Comparison of ENCODE assay signal across 9 cellular contexts in genomic region chr12:46660276-46660675, GRCh38.
A peak's percentile ranks its signal among the peaks of the same experiment; 100 is the strongest.
DNase-seq lines count a peak whose midpoint lies in the region; ATAC-seq and TF ChIP-seq lines count a peak whose summit lies in the region.
"Had no signal": no experiment of that assay in that cellular context is flagged by ENCODE, and none has a peak within 500 bp of the region (broad histone marks: within the 10 kb centered on the region; RNA-seq: fewer than 3 reads in every experiment).

No MANE protein-coding gene starts in this region.

- H3K9me3 Mint-ChIP-seq in activated naive CD4-positive, alpha-beta T cell treated with anti-CD3 and anti-CD28 coated beads for 36 hours: peaks cover 2% of the 10 kb centered on the region
- H3K9me3 Mint-ChIP-seq in mesothelial cell of epicardium (no peaks in the 10 kb centered on the region), type B pancreatic cell (no peaks in the 10 kb centered on the region)

- TF ChIP-seq POLR2A in GM18505 (IDR thresholded peaks at IDR 0.05; ENCODE audit: borderline replicate concordance, extremely low read depth, insufficient read depth, insufficient read length): no peak

- H3K27ac Mint-ChIP-seq in activated naive CD4-positive, alpha-beta T cell treated with anti-CD3 and anti-CD28 coated beads for 36 hours: peak overlapping the region; percentile 66
- H3K27ac Mint-ChIP-seq in mesothelial cell of epicardium (peak overlapping the region; percentile 69), type B pancreatic cell (peak overlapping the region; percentile 51)

- no peak for ATAC-seq in GM18505 (IDR thresholded peaks at IDR 0.05; ENCODE audit: unreplicated experiment)

- H3K4me1 Mint-ChIP-seq in activated naive CD4-positive, alpha-beta T cell treated with anti-CD3 and anti-CD28 coated beads for 36 hours (ENCODE audit: low read depth): peaks cover 29% of the 10 kb centered on the region
- H3K4me1 Mint-ChIP-seq in mesothelial cell of epicardium: peaks cover 50% of the 10 kb centered on the region
- peaks cover 49% of the 10 kb centered on the region for H3K4me1 Mint-ChIP-seq in type B pancreatic cell (ENCODE audit: unreplicated experiment)

- TF ChIP-seq CTCF in cardiac fibroblast (IDR thresholded peaks at IDR 0.05; ENCODE audit: low read depth, low read length) (no peak), mesothelial cell of epicardium (IDR thresholded peaks at IDR 0.05; ENCODE audit: unreplicated experiment) (no peak), type B pancreatic cell (conservative IDR thresholded peaks at IDR 0.05) (no peak)

- intact Hi-C loops in activated naive CD4-positive, alpha-beta T cell treated with anti-CD3 and anti-CD28 coated beads for 36 hours (cut with micrococcal nuclease): loop anchor here (2.0 to 5.0 kb wide), 3 partner anchors 109 to 668 kb away; partner anchors contain the start of gene SCAF11

- CTCF ChIA-PET in activated naive CD4-positive, alpha-beta T cell treated with anti-CD3 and anti-CD28 coated beads for 36 hours (lab: Charles Lee): no interaction called here

- H3K36me3 Mint-ChIP-seq in activated naive CD4-positive, alpha-beta T cell treated with anti-CD3 and anti-CD28 coated beads for 36 hours (ENCODE audit: low read depth): no peaks in the 10 kb centered on the region
- no peaks in the 10 kb centered on the region for H3K36me3 Mint-ChIP-seq in mesothelial cell of epicardium
- H3K36me3 Mint-ChIP-seq in type B pancreatic cell: no peaks in the 10 kb centered on the region

- no peak overlapping the region for H3K4me3 ChIP-seq in cardiac fibroblast (replicated peaks in 1 of 2; ENCODE audit: low read depth in 2 of 2, low read length in 2 of 2)
- H3K4me3 ChIP-seq: cardiac muscle cell had no signal

- no peaks in the 10 kb centered on the region for H3K27me3 Mint-ChIP-seq in activated naive CD4-positive, alpha-beta T cell treated with anti-CD3 and anti-CD28 coated beads for 36 hours (ENCODE audit: low read depth)
- H3K27me3 Mint-ChIP-seq in mesothelial cell of epicardium (ENCODE audit: low read depth): no peaks in the 10 kb centered on the region
- no peaks in the 10 kb centered on the region for H3K27me3 Mint-ChIP-seq in type B pancreatic cell

- no peak overlapping the region for H3K4me3 Mint-ChIP-seq in activated naive CD4-positive, alpha-beta T cell treated with anti-CD3 and anti-CD28 coated beads for 36 hours
- no peak overlapping the region for H3K4me3 Mint-ChIP-seq in mesothelial cell of epicardium
- no peak overlapping the region for H3K4me3 Mint-ChIP-seq in type B pancreatic cell

- no peak for DNase-seq in activated naive CD4-positive, alpha-beta T cell treated with anti-CD3 and anti-CD28 coated beads for 36 hours
- DNase-seq in activated naive CD4-positive, alpha-beta T cell treated with Interleukin-2 at 50 U/mL for 16 hours: no peak
- peak; percentile 62 for DNase-seq in cardiac fibroblast (ENCODE audit: low read depth in 2 of 2)
- DNase-seq in mesothelial cell of epicardium (ENCODE audit: low spot score in 2 of 2, unreplicated experiment in 2 of 2): no peak
- DNase-seq in type B pancreatic cell (ENCODE audit: extremely low spot score, unreplicated experiment): no peak
- no peak for DNase-seq in EL
- DNase-seq in activated CD4-positive, alpha-beta T cell treated with anti-CD3 and anti-CD28 coated beads, Interleukin-2, amount 50 U/mL, for 4 hours: no peak

Comparison
In these comparisons a context has a peak if more than half of its experiments do, and no peak if none do; other contexts are left out.
1. DNase-seq: peak in cardiac fibroblast (2 of 2); none in activated naive CD4-positive, alpha-beta T cell treated with anti-CD3 and anti-CD28 coated beads for 36 hours (single experiment), activated naive CD4-positive, alpha-beta T cell treated with Interleukin-2 at 50 U/mL for 16 hours (single experiment), mesothelial cell of epicardium (0 of 2), type B pancreatic cell (single experiment), EL (single experiment) and activated CD4-positive, alpha-beta T cell treated with anti-CD3 and anti-CD28 coated beads, Interleukin-2, amount 50 U/mL, for 4 hours (0 of 2).
2. Peak in every context shown above with its lines, with median percentiles within 50 percentile points of each other: H3K27ac Mint-ChIP-seq.